17 cellular contexts compared by ENCODE assay signal in the genomic region with DNA sequence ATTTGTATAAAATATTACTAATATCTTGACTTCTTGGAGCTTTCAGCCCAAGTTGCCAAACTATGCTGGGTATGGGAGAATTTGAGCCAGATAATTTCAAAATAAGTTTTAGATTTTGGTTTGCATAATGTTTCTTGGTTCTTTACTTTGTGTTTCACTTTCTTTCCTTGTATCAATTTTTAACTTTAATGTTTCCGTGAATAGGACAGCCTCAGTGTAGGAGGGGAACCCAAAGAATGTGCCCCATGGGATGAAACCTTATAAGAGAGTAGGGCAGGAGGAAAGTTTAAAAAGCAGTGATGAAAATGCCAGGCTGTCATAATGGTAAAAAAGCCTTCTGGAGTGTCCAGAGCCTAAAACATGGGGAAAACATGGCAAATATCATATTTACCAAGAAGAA.
DNase-seq lines count a peak whose midpoint lies in the region; ATAC-seq and FAIRE-seq lines count a peak whose summit lies in the region.
"Had no signal": no experiment of that assay in that cellular context is flagged by ENCODE, and none has a peak within 500 bp of the region (broad histone marks: within the 10 kb centered on the region; RNA-seq: fewer than 3 reads in every experiment).

No MANE protein-coding gene starts in this region.

- ATAC-seq in GM18858 (IDR thresholded peaks at IDR 0.05; ENCODE audit: unreplicated experiment), result peak; percentile 58
- peak; percentile 56 for ATAC-seq in GM21447 (IDR thresholded peaks at IDR 0.05; ENCODE audit: unreplicated experiment)
- ATAC-seq in HG03060 (IDR thresholded peaks at IDR 0.05; ENCODE audit: low read depth, unreplicated experiment), result peak; percentile 33
- ATAC-seq: GM23338; sciatic nerve; stimulated activated naive CD8-positive, alpha-beta T cell treated with anti-CD3 and anti-CD28 coated beads, Interleukin-15, Interleukin-2, amounts not matched to agents 100 U/mL and 50 U/mL, for 24 hours had no signal

- intact Hi-C loops in head of caudate nucleus (cut with DNase I), result no loop called here

- H3K9ac ChIP-seq in adipocyte (ENCODE audit: low read length), result no peak overlapping the region

- no peaks in the 10 kb centered on the region for H3K36me3 ChIP-seq in adipocyte (ENCODE audit: control insufficient read depth, insufficient read depth, low read length, severe bottlenecking)
- H3K36me3 ChIP-seq: left ventricle myocardium inferior, MG63 had no signal

- H3K4me3 ChIP-seq in adipocyte (ENCODE audit: low read length), result peak overlapping the region; percentile 63
- H3K4me3 ChIP-seq: GM23338, left ventricle myocardium inferior, MG63 had no signal

- H3K9me3 ChIP-seq in adipocyte (ENCODE audit: control insufficient read depth, low read length), result no peaks in the 10 kb centered on the region
- H3K9me3 ChIP-seq: left ventricle myocardium inferior, MG63 had no signal

- DNase-seq in adipocyte (ENCODE audit: low read depth) (peak; percentile 19), head of caudate nucleus (no peak), frontal cortex (ENCODE audit: low spot score in 2 of 2) (no peak), SKM-1 treated with dmso at 0.1 percent for 144 hours (lab: John Stamatoyannopoulos, UW; ENCODE audit: unreplicated experiment) (no peak), NK-92 (lab: John Stamatoyannopoulos, UW; ENCODE audit: unreplicated experiment) (no peak)
- DNase-seq: activated B cell treated with CpG ODN at 0.5 μM for 24 hours; activated naive CD8-positive, alpha-beta T cell treated with anti-CD3 and anti-CD28 coated beads, Interleukin-2, amount 10 ng/mL, durations not matched to agents 7 days and 5 days; hypothalamus; left ventricle myocardium inferior; MG63; stimulated activated naive CD8-positive, alpha-beta T cell treated with anti-CD3 and anti-CD28 coated beads, Interleukin-15, Interleukin-2, amounts not matched to agents 100 U/mL and 50 U/mL, for 24 hours had no signal

- peaks cover 11% of the 10 kb centered on the region for H3K4me1 ChIP-seq in adipocyte (ENCODE audit: control insufficient read depth, insufficient read depth, low read length)
- H3K4me1 ChIP-seq: left ventricle myocardium inferior had no signal

- no peaks in the 10 kb centered on the region for H3K27me3 ChIP-seq in adipocyte (replicated peaks; ENCODE audit: control insufficient read depth, insufficient read depth, low read length)
- H3K27me3 ChIP-seq: MG63 had no signal

- FAIRE-seq in frontal cortex (lab: Jason Lieb, UNC), result no peak
- FAIRE-seq: colon had no signal
